1 cellular context compared by ENCODE assay signal in the genomic region with DNA sequence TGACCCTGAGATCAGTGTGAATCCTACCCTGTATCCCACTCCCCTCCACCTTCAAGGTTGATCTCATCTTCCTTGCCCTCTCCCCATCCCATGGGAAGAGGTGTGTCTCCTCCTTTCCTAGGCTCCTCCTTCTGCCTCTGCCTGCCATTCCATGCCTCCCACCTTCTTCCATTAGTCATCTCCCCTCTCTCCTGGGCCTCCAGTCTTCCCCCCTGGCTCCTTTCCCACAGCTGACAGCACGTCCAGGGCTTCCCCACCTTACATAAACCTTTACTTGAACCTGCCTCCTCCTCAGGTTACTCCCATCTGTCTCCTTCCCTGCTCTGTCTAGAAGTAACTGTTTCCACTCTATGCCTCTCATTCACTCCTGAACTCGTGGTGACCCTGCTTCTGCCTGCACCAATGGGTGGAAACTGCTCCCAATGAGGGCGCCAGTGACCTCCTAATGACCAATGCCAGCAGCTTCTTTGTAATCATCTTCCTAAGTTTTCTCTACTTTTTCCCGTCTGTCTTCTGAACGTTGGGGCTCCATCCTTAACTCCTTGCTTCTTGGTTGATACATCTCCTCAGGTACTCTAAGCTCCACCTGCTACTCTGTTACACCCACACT.
TF ChIP-seq lines count a peak whose summit lies in the region.

No MANE protein-coding gene starts in this region.

TF ChIP-seq in GM23338, 12 proteins besides CTCF, POLR2A, EP300 and RAD21 (continued from another document):
- TF ChIP-seq, protein P1, sequence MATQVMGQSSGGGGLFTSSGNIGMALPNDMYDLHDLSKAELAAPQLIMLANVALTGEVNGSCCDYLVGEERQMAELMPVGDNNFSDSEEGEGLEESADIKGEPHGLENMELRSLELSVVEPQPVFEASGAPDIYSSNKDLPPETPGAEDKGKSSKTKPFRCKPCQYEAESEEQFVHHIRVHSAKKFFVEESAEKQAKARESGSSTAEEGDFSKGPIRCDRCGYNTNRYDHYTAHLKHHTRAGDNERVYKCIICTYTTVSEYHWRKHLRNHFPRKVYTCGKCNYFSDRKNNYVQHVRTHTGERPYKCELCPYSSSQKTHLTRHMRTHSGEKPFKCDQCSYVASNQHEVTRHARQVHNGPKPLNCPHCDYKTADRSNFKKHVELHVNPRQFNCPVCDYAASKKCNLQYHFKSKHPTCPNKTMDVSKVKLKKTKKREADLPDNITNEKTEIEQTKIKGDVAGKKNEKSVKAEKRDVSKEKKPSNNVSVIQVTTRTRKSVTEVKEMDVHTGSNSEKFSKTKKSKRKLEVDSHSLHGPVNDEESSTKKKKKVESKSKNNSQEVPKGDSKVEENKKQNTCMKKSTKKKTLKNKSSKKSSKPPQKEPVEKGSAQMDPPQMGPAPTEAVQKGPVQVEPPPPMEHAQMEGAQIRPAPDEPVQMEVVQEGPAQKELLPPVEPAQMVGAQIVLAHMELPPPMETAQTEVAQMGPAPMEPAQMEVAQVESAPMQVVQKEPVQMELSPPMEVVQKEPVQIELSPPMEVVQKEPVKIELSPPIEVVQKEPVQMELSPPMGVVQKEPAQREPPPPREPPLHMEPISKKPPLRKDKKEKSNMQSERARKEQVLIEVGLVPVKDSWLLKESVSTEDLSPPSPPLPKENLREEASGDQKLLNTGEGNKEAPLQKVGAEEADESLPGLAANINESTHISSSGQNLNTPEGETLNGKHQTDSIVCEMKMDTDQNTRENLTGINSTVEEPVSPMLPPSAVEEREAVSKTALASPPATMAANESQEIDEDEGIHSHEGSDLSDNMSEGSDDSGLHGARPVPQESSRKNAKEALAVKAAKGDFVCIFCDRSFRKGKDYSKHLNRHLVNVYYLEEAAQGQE (IDR thresholded peaks at IDR 0.05; ENCODE audit: unreplicated experiment), result no peak
- no peak for TF ChIP-seq ZNF331 (CRISPR knock-in tag; IDR thresholded peaks at IDR 0.05; ENCODE audit: low read depth)
- TF ChIP-seq EZH2 (IDR thresholded peaks at IDR 0.05; ENCODE audit: low read depth, unreplicated experiment), result no peak
- TF ChIP-seq, protein P2, sequence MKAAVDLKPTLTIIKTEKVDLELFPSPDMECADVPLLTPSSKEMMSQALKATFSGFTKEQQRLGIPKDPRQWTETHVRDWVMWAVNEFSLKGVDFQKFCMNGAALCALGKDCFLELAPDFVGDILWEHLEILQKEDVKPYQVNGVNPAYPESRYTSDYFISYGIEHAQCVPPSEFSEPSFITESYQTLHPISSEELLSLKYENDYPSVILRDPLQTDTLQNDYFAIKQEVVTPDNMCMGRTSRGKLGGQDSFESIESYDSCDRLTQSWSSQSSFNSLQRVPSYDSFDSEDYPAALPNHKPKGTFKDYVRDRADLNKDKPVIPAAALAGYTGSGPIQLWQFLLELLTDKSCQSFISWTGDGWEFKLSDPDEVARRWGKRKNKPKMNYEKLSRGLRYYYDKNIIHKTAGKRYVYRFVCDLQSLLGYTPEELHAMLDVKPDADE (IDR thresholded peaks at IDR 0.05), result no peak
- TF ChIP-seq ZNF114 (CRISPR knock-in tag; IDR thresholded peaks at IDR 0.05), result no peak
- no peak for TF ChIP-seq STAT1 (IDR thresholded peaks at IDR 0.05; ENCODE audit: unreplicated experiment)
